Comparison of ENCODE assay signal across 8 cellular contexts in the genomic region with DNA sequence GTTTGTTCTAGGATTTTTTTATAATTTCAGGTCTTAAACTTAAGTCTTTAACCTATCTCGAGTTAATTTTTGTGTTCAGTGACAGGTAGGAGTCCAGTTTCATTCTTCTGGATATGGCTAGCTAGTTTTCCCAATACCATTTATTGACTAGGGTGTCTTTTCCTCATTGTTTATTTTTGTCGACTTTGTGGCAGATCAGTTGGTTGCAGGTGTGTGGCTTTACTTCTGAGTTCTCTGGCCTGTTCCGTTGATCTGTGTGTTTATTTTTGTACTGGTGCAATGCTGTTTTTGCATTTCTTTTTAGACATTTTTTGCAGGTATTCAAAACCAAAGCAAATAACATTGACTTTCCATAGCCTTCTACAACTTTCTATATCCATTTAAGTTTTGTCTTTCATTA.
"Had no signal": no experiment of that assay in that cellular context is flagged by ENCODE, and none has a peak within 500 bp of the region (broad histone marks: within the 10 kb centered on the region; RNA-seq: fewer than 3 reads in every experiment).

No MANE protein-coding gene starts in this region.

- H3K9me3 Mint-ChIP-seq: H9 had no signal

- H3K4me2 ChIP-seq: GM23338 had no signal

- H3K4me3 Mint-ChIP-seq: GM23338, H9 had no signal

- ATAC-seq: GM23338, K562 had no signal

- DNase-seq: H9, HCEC 1CT, IMR-90 had no signal

- H3K4me3 ChIP-seq: GM23338, K562 had no signal

- H3K27ac Mint-ChIP-seq: GM23338, H9 had no signal

- H2AFZ ChIP-seq: GM23338 had no signal

- FAIRE-seq: H1, H54, K562 had no signal

- H3K27ac ChIP-seq: HL-60 had no signal
